ENCODE assay signal across 1 cellular context in the genomic region with DNA sequence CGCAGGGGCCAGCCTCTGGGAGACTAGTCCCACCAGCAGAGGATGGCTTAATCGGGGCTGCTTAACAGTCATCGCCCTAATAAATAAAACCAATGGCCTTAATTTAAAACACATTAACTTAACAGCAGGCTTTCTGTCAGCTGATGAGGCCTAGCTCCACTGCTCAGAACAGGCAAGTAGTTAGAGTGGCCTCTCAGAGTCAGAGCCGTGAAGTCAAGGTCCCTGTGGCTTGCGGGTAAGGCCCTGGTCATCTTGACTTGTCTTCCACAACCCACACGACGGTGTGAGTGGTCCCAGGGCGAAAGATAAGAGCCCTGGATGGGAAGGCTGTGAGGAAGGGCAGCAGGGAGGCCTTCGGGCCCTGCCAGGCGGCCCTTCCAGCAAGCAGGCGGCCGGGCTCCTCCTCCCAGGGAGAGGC.
A peak's percentile ranks its signal among the peaks of the same experiment; 100 is the strongest.
TF ChIP-seq lines count a peak whose summit lies in the region.

No MANE protein-coding gene starts in this region.

TF ChIP-seq in K562, 482 proteins besides CTCF, POLR2A, EP300 and RAD21 (continues in another document):
- 0 out of 2 replicates have a peak, but pooled peaks have one; percentile 13 for TF ChIP-seq ZNF395 (CRISPR knock-in tag; IDR thresholded peaks at IDR 0.05)
- TF ChIP-seq POLR2AphosphoS5 (IDR thresholded peaks at IDR 0.05; ENCODE audit: control insufficient read depth, insufficient read depth, low read depth, low read length) = no peak
- peak; percentile 44; the same call in 1 of the 2 replicates for TF ChIP-seq BACH1 (tag; IDR thresholded peaks at IDR 0.05)
- TF ChIP-seq ETV6 (IDR thresholded peaks at IDR 0.05; ENCODE audit: borderline replicate concordance in 1 of 2, low read depth in 2 of 2, low read length in 1 of 2) = no peak
- no peak for TF ChIP-seq ETV6 (CRISPR knock-in tag; IDR thresholded peaks at IDR 0.05; ENCODE audit: borderline replicate concordance)
- TF ChIP-seq ZNF644 (tag; IDR thresholded peaks at IDR 0.05; ENCODE audit: low read depth) = no peak
- TF ChIP-seq PHF20 (IDR thresholded peaks at IDR 0.05; ENCODE audit: partially characterized antibody) = no peak
- no peak for TF ChIP-seq ILK (tag; IDR thresholded peaks at IDR 0.05; ENCODE audit: borderline replicate concordance, low read depth)
- TF ChIP-seq MECOM (CRISPR knock-in tag; IDR thresholded peaks at IDR 0.05) = 0 out of 2 replicates have a peak, but pooled peaks have one; percentile 15
- 0 out of 2 replicates have a peak, but pooled peaks have one; percentile 12 for TF ChIP-seq GTF2F1 (IDR thresholded peaks at IDR 0.05; ENCODE audit: low read depth, low read length)
- TF ChIP-seq, protein P1, sequence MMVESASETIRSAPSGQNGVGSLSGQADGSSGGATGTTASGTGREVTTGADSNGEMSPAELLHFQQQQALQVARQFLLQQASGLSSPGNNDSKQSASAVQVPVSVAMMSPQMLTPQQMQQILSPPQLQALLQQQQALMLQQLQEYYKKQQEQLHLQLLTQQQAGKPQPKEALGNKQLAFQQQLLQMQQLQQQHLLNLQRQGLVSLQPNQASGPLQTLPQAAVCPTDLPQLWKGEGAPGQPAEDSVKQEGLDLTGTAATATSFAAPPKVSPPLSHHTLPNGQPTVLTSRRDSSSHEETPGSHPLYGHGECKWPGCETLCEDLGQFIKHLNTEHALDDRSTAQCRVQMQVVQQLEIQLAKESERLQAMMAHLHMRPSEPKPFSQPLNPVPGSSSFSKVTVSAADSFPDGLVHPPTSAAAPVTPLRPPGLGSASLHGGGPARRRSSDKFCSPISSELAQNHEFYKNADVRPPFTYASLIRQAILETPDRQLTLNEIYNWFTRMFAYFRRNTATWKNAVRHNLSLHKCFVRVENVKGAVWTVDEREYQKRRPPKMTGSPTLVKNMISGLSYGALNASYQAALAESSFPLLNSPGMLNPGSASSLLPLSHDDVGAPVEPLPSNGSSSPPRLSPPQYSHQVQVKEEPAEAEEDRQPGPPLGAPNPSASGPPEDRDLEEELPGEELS (CRISPR knock-in tag; IDR thresholded peaks at IDR 0.05; ENCODE audit: borderline replicate concordance) = no peak
- no peak for TF ChIP-seq RUNX1 (IDR thresholded peaks at IDR 0.05; ENCODE audit: low read depth)
- TF ChIP-seq XRCC4 (IDR thresholded peaks at IDR 0.05; ENCODE audit: extremely low read depth, insufficient read depth, insufficient read length) = no peak
- TF ChIP-seq ELF2 (CRISPR knock-in tag; IDR thresholded peaks at IDR 0.05) = no peak
- no peak for TF ChIP-seq TFAP4 (CRISPR knock-in tag; IDR thresholded peaks at IDR 0.05; ENCODE audit: borderline replicate concordance)
- TF ChIP-seq TEAD2 (tag; IDR thresholded peaks at IDR 0.05) = no peak
- TF ChIP-seq, protein P2, sequence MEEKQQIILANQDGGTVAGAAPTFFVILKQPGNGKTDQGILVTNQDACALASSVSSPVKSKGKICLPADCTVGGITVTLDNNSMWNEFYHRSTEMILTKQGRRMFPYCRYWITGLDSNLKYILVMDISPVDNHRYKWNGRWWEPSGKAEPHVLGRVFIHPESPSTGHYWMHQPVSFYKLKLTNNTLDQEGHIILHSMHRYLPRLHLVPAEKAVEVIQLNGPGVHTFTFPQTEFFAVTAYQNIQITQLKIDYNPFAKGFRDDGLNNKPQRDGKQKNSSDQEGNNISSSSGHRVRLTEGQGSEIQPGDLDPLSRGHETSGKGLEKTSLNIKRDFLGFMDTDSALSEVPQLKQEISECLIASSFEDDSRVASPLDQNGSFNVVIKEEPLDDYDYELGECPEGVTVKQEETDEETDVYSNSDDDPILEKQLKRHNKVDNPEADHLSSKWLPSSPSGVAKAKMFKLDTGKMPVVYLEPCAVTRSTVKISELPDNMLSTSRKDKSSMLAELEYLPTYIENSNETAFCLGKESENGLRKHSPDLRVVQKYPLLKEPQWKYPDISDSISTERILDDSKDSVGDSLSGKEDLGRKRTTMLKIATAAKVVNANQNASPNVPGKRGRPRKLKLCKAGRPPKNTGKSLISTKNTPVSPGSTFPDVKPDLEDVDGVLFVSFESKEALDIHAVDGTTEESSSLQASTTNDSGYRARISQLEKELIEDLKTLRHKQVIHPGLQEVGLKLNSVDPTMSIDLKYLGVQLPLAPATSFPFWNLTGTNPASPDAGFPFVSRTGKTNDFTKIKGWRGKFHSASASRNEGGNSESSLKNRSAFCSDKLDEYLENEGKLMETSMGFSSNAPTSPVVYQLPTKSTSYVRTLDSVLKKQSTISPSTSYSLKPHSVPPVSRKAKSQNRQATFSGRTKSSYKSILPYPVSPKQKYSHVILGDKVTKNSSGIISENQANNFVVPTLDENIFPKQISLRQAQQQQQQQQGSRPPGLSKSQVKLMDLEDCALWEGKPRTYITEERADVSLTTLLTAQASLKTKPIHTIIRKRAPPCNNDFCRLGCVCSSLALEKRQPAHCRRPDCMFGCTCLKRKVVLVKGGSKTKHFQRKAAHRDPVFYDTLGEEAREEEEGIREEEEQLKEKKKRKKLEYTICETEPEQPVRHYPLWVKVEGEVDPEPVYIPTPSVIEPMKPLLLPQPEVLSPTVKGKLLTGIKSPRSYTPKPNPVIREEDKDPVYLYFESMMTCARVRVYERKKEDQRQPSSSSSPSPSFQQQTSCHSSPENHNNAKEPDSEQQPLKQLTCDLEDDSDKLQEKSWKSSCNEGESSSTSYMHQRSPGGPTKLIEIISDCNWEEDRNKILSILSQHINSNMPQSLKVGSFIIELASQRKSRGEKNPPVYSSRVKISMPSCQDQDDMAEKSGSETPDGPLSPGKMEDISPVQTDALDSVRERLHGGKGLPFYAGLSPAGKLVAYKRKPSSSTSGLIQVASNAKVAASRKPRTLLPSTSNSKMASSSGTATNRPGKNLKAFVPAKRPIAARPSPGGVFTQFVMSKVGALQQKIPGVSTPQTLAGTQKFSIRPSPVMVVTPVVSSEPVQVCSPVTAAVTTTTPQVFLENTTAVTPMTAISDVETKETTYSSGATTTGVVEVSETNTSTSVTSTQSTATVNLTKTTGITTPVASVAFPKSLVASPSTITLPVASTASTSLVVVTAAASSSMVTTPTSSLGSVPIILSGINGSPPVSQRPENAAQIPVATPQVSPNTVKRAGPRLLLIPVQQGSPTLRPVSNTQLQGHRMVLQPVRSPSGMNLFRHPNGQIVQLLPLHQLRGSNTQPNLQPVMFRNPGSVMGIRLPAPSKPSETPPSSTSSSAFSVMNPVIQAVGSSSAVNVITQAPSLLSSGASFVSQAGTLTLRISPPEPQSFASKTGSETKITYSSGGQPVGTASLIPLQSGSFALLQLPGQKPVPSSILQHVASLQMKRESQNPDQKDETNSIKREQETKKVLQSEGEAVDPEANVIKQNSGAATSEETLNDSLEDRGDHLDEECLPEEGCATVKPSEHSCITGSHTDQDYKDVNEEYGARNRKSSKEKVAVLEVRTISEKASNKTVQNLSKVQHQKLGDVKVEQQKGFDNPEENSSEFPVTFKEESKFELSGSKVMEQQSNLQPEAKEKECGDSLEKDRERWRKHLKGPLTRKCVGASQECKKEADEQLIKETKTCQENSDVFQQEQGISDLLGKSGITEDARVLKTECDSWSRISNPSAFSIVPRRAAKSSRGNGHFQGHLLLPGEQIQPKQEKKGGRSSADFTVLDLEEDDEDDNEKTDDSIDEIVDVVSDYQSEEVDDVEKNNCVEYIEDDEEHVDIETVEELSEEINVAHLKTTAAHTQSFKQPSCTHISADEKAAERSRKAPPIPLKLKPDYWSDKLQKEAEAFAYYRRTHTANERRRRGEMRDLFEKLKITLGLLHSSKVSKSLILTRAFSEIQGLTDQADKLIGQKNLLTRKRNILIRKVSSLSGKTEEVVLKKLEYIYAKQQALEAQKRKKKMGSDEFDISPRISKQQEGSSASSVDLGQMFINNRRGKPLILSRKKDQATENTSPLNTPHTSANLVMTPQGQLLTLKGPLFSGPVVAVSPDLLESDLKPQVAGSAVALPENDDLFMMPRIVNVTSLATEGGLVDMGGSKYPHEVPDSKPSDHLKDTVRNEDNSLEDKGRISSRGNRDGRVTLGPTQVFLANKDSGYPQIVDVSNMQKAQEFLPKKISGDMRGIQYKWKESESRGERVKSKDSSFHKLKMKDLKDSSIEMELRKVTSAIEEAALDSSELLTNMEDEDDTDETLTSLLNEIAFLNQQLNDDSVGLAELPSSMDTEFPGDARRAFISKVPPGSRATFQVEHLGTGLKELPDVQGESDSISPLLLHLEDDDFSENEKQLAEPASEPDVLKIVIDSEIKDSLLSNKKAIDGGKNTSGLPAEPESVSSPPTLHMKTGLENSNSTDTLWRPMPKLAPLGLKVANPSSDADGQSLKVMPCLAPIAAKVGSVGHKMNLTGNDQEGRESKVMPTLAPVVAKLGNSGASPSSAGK (IDR thresholded peaks at IDR 0.05) = no peak
- peak; percentile 22; the same call in 1 of the 2 replicates for TF ChIP-seq ZBTB1 (CRISPR knock-in tag; IDR thresholded peaks at IDR 0.05; ENCODE audit: borderline replicate concordance, low read depth)
- TF ChIP-seq GATAD2A (IDR thresholded peaks at IDR 0.05) = no peak
- TF ChIP-seq NR4A1 (CRISPR knock-in tag; IDR thresholded peaks at IDR 0.05) = no peak
- 0 out of 2 replicates have a peak, but pooled peaks have one; percentile 59 for TF ChIP-seq NR4A1 (tag; IDR thresholded peaks at IDR 0.05)
- TF ChIP-seq, protein P3, sequence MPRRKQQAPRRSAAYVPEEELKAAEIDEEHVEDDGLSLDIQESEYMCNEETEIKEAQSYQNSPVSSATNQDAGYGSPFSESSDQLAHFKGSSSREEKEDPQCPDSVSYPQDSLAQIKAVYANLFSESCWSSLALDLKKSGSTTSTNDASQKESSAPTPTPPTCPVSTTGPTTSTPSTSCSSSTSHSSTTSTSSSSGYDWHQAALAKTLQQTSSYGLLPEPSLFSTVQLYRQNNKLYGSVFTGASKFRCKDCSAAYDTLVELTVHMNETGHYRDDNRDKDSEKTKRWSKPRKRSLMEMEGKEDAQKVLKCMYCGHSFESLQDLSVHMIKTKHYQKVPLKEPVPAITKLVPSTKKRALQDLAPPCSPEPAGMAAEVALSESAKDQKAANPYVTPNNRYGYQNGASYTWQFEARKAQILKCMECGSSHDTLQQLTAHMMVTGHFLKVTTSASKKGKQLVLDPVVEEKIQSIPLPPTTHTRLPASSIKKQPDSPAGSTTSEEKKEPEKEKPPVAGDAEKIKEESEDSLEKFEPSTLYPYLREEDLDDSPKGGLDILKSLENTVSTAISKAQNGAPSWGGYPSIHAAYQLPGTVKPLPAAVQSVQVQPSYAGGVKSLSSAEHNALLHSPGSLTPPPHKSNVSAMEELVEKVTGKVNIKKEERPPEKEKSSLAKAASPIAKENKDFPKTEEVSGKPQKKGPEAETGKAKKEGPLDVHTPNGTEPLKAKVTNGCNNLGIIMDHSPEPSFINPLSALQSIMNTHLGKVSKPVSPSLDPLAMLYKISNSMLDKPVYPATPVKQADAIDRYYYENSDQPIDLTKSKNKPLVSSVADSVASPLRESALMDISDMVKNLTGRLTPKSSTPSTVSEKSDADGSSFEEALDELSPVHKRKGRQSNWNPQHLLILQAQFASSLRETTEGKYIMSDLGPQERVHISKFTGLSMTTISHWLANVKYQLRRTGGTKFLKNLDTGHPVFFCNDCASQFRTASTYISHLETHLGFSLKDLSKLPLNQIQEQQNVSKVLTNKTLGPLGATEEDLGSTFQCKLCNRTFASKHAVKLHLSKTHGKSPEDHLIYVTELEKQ (CRISPR knock-in tag; IDR thresholded peaks at IDR 0.05) = no peak
- TF ChIP-seq ZNF280A (IDR thresholded peaks at IDR 0.05; ENCODE audit: low read depth, partially characterized antibody) = no peak
- no peak for TF ChIP-seq ATF6 (CRISPR knock-in tag; IDR thresholded peaks at IDR 0.05)
- no peak for TF ChIP-seq DPF2 (IDR thresholded peaks at IDR 0.05)
- no peak for TF ChIP-seq STAG1 (CRISPR knock-in tag; IDR thresholded peaks at IDR 0.05; ENCODE audit: borderline replicate concordance)
